In the genomic region with DNA sequence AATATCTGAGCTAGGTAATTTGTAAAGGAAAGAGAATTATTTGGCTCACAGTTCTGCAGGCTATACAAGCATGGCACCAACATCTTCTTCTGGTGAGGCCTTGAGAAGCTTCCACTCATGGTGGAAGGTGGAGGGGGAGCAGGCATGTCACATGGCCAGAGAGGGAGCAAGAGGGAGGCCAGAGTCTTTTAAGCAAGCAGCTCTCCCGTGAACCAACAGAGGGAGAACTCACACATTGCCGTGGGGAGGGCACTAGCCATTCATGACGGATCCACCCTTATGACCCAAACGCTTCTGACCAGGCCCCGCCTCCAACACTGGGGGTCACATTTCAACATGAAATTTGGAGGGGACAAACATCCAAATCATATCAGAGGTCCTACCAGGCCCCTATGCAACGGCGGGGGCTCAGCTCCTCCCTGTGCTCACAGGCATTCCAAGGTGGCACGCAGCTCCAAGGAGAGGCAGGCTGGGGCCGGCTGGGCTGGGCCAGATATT, we compare ENCODE assay signal across 10 cellular contexts. TPM values are rescaled to one million over a fixed set of nuclear protein-coding genes. Genes with fewer than 3 reads are reported as not detected.
A peak's percentile ranks its signal among the peaks of the same experiment; 100 is the strongest.
DNase-seq lines count a peak whose midpoint lies in the region; ATAC-seq and TF ChIP-seq lines count a peak whose summit lies in the region.
"Had no signal": no experiment of that assay in that cellular context is flagged by ENCODE, and none has a peak within 500 bp of the region (broad histone marks: within the 10 kb centered on the region; RNA-seq: fewer than 3 reads in every experiment).

No MANE protein-coding gene starts in this region.

- H3K4me3 ChIP-seq in left ventricle myocardium inferior, result no peak overlapping the region
- H3K4me3 ChIP-seq in uterus, result no peak overlapping the region
- H3K4me3 ChIP-seq in HAP-1, result no peak overlapping the region

- peak; percentile 23 for DNase-seq in SIG-M5 treated with dmso at 0.1 percent for 504 hours (lab: John Stamatoyannopoulos, UW; ENCODE audit: unreplicated experiment)
- no peak for DNase-seq in SIG-M5 (lab: John Stamatoyannopoulos, UW)
- DNase-seq in SW480 (ENCODE audit: low spot score), result peak; percentile 26
- DNase-seq in left ventricle myocardium inferior, result no peak
- peak; percentile 52 to 61 for DNase-seq in uterus
- DNase-seq in activated CD8-positive, alpha-beta memory T cell treated with anti-CD3 and anti-CD28 coated beads for 24 hours, result no peak
- no peak for DNase-seq in HAP-1 (ENCODE audit: low spot score in 2 of 2)

- H3K4me1 ChIP-seq in left ventricle myocardium inferior (peaks cover 53% of the 10 kb centered on the region), uterus (peaks cover 0 to 3% of the 10 kb centered on the region in 2 donors), HAP-1 (no peaks in the 10 kb centered on the region)

- H3K27ac ChIP-seq in left ventricle myocardium inferior (replicated peaks) (peak overlapping the region; percentile 37), uterus (peak overlapping the region; percentile 75 to 94)
- H3K27ac ChIP-seq: KMS-11, VCaP had no signal

- no peak for ATAC-seq in HG03457 (IDR thresholded peaks at IDR 0.05; ENCODE audit: unreplicated experiment)

- intact Hi-C loops in left ventricle myocardium inferior (cut with micrococcal nuclease) (loop anchor here (10.0 kb wide), 1 partner anchor 88 kb away; no protein-coding TSS in a partner anchor), uterus (cut with DNase I; ENCODE audit: low total_unique reads) (loop anchor here (5.0 kb wide), 1 partner anchor 90 kb away; no protein-coding TSS in a partner anchor)

- TF ChIP-seq POLR2A in uterus (IDR thresholded peaks at IDR 0.05), result peak in 1 of 2 donors; percentile 12

- H3K27me3 ChIP-seq in left ventricle myocardium inferior (ENCODE audit: low read depth) (peaks cover 32% of the 10 kb centered on the region), uterus (no peaks in the 10 kb centered on the region), HAP-1 (ENCODE audit: low read depth) (peaks cover 27% of the 10 kb centered on the region)

- TF ChIP-seq CTCF in left ventricle myocardium inferior (IDR thresholded peaks at IDR 0.05; ENCODE audit: borderline replicate concordance) (peak; percentile 40), uterus (IDR thresholded peaks at IDR 0.05) (peak; percentile 11 to 48 (median 30))

- no peaks in the 10 kb centered on the region for H3K36me3 ChIP-seq in left ventricle myocardium inferior
- H3K36me3 ChIP-seq in uterus, result no peaks in the 10 kb centered on the region
- H3K36me3 ChIP-seq in HAP-1 (replicated peaks), result no peaks in the 10 kb centered on the region

- in situ Hi-C loops in HAP-1 (cut with MboI; ENCODE audit: low sequenced_read_pairs), result no loop called here

- H3K9me3 ChIP-seq in left ventricle myocardium inferior (replicated peaks), result no peaks in the 10 kb centered on the region
- no peaks in the 10 kb centered on the region for H3K9me3 ChIP-seq in uterus
- no peaks in the 10 kb centered on the region for H3K9me3 ChIP-seq in HAP-1

RNA-seq across cellular contexts. Expression of gene C11orf96, which starts 4.6 kb away (rescaled TPM):
- total RNA-seq in left ventricle myocardium inferior (20.1 TPM), uterus (100 to 1,000 TPM in 3 of 4 donors, 10 to 100 TPM in 1; 38.2 to 331 (median 230) TPM)

Comparison
In these comparisons a context has a peak if more than half of its experiments do, and no peak if none do; other contexts are left out.
1. DNase-seq: peak in SIG-M5 treated with dmso at 0.1 percent for 504 hours (single experiment), SW480 (single experiment) and uterus (2 of 2); none in SIG-M5 (single experiment), left ventricle myocardium inferior (single experiment), activated CD8-positive, alpha-beta memory T cell treated with anti-CD3 and anti-CD28 coated beads for 24 hours (single experiment) and HAP-1 (0 of 2).